In the genomic region with DNA sequence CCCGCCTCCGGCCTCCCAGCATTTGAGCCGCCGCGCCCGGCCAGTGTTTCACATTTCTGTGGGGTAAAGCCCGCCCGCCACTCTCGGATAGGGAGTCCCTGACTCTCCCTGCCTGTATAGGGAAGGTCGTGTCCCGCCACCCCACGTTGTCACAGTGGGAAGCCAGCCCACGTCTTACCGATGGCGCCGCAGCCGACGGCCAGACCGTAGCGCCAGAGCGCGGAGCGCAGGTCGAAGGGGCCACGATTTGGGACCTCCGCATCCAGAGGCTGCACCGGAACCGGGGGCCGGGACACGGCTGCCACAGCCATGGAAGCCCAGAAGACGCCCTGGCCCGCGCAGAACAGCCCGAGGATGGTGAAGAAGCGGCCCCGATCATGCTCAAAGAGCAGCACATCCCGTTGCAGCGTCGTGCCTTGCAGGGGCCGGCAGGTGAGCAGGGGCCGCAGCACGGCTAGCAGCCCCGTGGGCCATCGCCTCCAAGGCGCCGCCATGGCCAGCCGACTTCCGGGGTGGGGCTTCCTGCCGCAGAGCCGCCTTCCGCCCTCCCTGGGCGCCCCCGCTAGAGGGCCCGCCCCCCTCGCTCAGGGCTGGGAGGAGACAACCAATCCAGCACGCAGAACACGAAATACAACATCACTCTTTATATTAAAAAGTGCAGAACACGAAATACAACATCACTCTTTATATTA, we compare ENCODE assay signal across 8 cellular contexts. TPM values are rescaled to one million over a fixed set of nuclear protein-coding genes. Genes with fewer than 3 reads are reported as not detected.
DNase-seq lines count a peak whose midpoint lies in the region; ATAC-seq and TF ChIP-seq lines count a peak whose summit lies in the region.

A gene with protein sequence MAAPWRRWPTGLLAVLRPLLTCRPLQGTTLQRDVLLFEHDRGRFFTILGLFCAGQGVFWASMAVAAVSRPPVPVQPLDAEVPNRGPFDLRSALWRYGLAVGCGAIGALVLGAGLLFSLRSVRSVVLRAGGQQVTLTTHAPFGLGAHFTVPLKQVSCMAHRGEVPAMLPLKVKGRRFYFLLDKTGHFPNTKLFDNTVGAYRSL (minus strand): TSS at position 506 of the 692 bp plus-strand sequence. CDS start 12 bp downstream, at position 494.

- H2BK5ac ChIP-seq in trophoblast cell (ENCODE audit: low read depth, low read length, poor library complexity), result peak within 1 kb of the TSS; percentile 85

- no CpG with 5 or more reads among the region's 58 CpGs for WGBS in trophoblast cell (ENCODE audit: extremely low coverage, insufficient coverage, insufficient read length)
- 0 to 1% methylated on average over 12 to 30 of the region's 58 CpGs for WGBS in tibial nerve, 2 donors

- peaks cover 39% of the 10 kb centered on the region for H3K4me1 Mint-ChIP-seq in activated naive CD8-positive, alpha-beta T cell treated with anti-CD3 and anti-CD28 coated beads for 36 hours

- peak; percentile 82 for DNase-seq in G401 (ENCODE audit: low spot score)
- DNase-seq in HAP-1 (ENCODE audit: low spot score in 2 of 2), result peak; percentile 77 to 93
- peak; percentile 72 for DNase-seq in MV-4-11 (lab: John Stamatoyannopoulos, UW)
- DNase-seq in activated naive CD8-positive, alpha-beta T cell treated with anti-CD3 and anti-CD28 coated beads for 36 hours, result peak; percentile 93
- DNase-seq in Right ventricle myocardium superior, result peak; percentile 94
- DNase-seq in trophoblast cell, result peak; percentile 79 to 83
- DNase-seq in tibial nerve (ENCODE audit: low spot score in 2 of 2), result peak; percentile 79

- TF ChIP-seq CTCF in SU-DHL-6 (IDR thresholded peaks at IDR 0.05; ENCODE audit: insufficient read depth, low read length, poor library complexity, severe bottlenecking), result no peak
- TF ChIP-seq CTCF in tibial nerve (IDR thresholded peaks at IDR 0.05), result peak in 3 of 5 experiments; percentile 22 to 39 (median 32)

- H3K36me3 ChIP-seq in HAP-1 (replicated peaks), result peaks cover 72% of the 10 kb centered on the region
- peaks cover 19% of the 10 kb centered on the region for H3K36me3 ChIP-seq in SU-DHL-6 (ENCODE audit: low read length)
- H3K36me3 ChIP-seq in trophoblast cell (ENCODE audit: control insufficient read depth in 1 of 2, insufficient read depth in 2 of 2, low read length in 2 of 2), result peaks cover 47 to 54% of the 10 kb centered on the region in 2 experiments
- peaks cover 3 to 70% (median 25%) of the 10 kb centered on the region in 3 donors for H3K36me3 ChIP-seq in tibial nerve

- H4K12ac ChIP-seq in trophoblast cell (ENCODE audit: low read depth, low read length), result peak within 1 kb of the TSS; percentile 81

- TF ChIP-seq EP300 in tibial nerve (IDR thresholded peaks at IDR 0.05), result peak; percentile 62 to 86

- H3K79me2 ChIP-seq in SU-DHL-6 (ENCODE audit: insufficient read depth, low read length) (peaks cover 32% of the 10 kb centered on the region), trophoblast cell (ENCODE audit: control insufficient read depth, insufficient read depth, low read length, poor library complexity) (peaks cover 20% of the 10 kb centered on the region)

- H2BK12ac ChIP-seq in trophoblast cell (ENCODE audit: low read length), result peak within 1 kb of the TSS; percentile 68

- intact Hi-C loops in Right ventricle myocardium superior (cut with DNase I), result no loop called here

- peak within 1 kb of the TSS; percentile 93 for H3K27ac Mint-ChIP-seq in activated naive CD8-positive, alpha-beta T cell treated with anti-CD3 and anti-CD28 coated beads for 36 hours

- peak within 1 kb of the TSS; percentile 90 for H4K91ac ChIP-seq in trophoblast cell (ENCODE audit: low read depth, low read length)

- peaks cover 14% of the 10 kb centered on the region for H3K79me1 ChIP-seq in trophoblast cell (ENCODE audit: low read length)

- H3K9ac ChIP-seq in SU-DHL-6 (ENCODE audit: low read length), result peak within 1 kb of the TSS; percentile 96
- H3K9ac ChIP-seq in trophoblast cell (ENCODE audit: low read length), result peak within 1 kb of the TSS; percentile 81

- no peaks in the 10 kb centered on the region for H3K9me2 ChIP-seq in SU-DHL-6 (replicated peaks; ENCODE audit: insufficient read depth, low read length)

- peak within 1 kb of the TSS; percentile 90 for H3K4ac ChIP-seq in trophoblast cell (ENCODE audit: low read depth, low read length)

- H3F3A ChIP-seq in SU-DHL-6 (ENCODE audit: insufficient read depth), result peaks cover 31% of the 10 kb centered on the region

- no peak within 1 kb of the TSS for H3K23ac ChIP-seq in trophoblast cell (ENCODE audit: low read length)

- peaks cover 40% of the 10 kb centered on the region for H3K36me3 Mint-ChIP-seq in activated naive CD8-positive, alpha-beta T cell treated with anti-CD3 and anti-CD28 coated beads for 36 hours

- peak within 1 kb of the TSS; percentile 92 for H3K14ac ChIP-seq in trophoblast cell (ENCODE audit: low read length)

- peak within 1 kb of the TSS; percentile 88 for H3K4me2 ChIP-seq in SU-DHL-6 (ENCODE audit: low read depth, low read length, poor library complexity, severe bottlenecking)
- peak within 1 kb of the TSS; percentile 70 for H3K4me2 ChIP-seq in trophoblast cell (ENCODE audit: low read length)

- no peaks in the 10 kb centered on the region for H3K9me3 ChIP-seq in HAP-1
- H3K9me3 ChIP-seq in SU-DHL-6 (ENCODE audit: insufficient read depth, low read length), result no peaks in the 10 kb centered on the region
- peaks cover 2% of the 10 kb centered on the region for H3K9me3 ChIP-seq in trophoblast cell (ENCODE audit: insufficient read depth, low read depth, low read length)
- no peaks in the 10 kb centered on the region for H3K9me3 ChIP-seq in tibial nerve

- H4K20me1 ChIP-seq in SU-DHL-6 (ENCODE audit: low read depth, low read length), result no peaks in the 10 kb centered on the region

- H3K4me1 ChIP-seq in HAP-1 (peaks cover 7% of the 10 kb centered on the region), trophoblast cell (ENCODE audit: control insufficient read depth in 1 of 2, insufficient read depth in 2 of 2, low read length in 2 of 2) (peaks cover 9% of the 10 kb centered on the region in 2 experiments), tibial nerve (peaks cover 0 to 48% (median 32%) of the 10 kb centered on the region in 4 donors)

- ATAC-seq in Right ventricle myocardium superior (ENCODE audit: poor library complexity), result peak; percentile 89

- H3K27me3 Mint-ChIP-seq in activated naive CD8-positive, alpha-beta T cell treated with anti-CD3 and anti-CD28 coated beads for 36 hours, result no peaks in the 10 kb centered on the region

- peak within 1 kb of the TSS; percentile 38 for H2AFZ ChIP-seq in SU-DHL-6 (ENCODE audit: low read depth, low read length, severe bottlenecking)
- peak within 1 kb of the TSS; percentile 73 for H2AFZ ChIP-seq in trophoblast cell (ENCODE audit: insufficient read depth, low read length, poor library complexity)

- H3K27ac ChIP-seq in SU-DHL-6 (ENCODE audit: low read depth, low read length) (peak within 1 kb of the TSS; percentile 61), trophoblast cell (ENCODE audit: low read depth, low read length) (peak within 1 kb of the TSS; percentile 86), tibial nerve (peak within 1 kb of the TSS; percentile 63 to 90 (median 86))

- H3K4me3 ChIP-seq in HAP-1 (peak within 1 kb of the TSS; percentile 87), SU-DHL-6 (ENCODE audit: insufficient read depth, low read length, poor library complexity, severe bottlenecking) (peak within 1 kb of the TSS; percentile 81), trophoblast cell (ENCODE audit: low read depth, low read length) (peak within 1 kb of the TSS; percentile 86), tibial nerve (peak within 1 kb of the TSS; percentile 69 to 92 (median 81))

- H3K27me3 ChIP-seq in HAP-1 (ENCODE audit: low read depth) (no peaks in the 10 kb centered on the region), SU-DHL-6 (ENCODE audit: low read length) (no peaks in the 10 kb centered on the region), trophoblast cell (ENCODE audit: insufficient read depth, low read length) (no peaks in the 10 kb centered on the region), tibial nerve (no peaks in the 10 kb centered on the region)

- H2AK5ac ChIP-seq in trophoblast cell (ENCODE audit: low read length), result peak within 1 kb of the TSS; percentile 75

- H3K18ac ChIP-seq in trophoblast cell (ENCODE audit: low read length), result peak within 1 kb of the TSS; percentile 95

- peak within 1 kb of the TSS; percentile 86 for H2BK120ac ChIP-seq in trophoblast cell (ENCODE audit: insufficient read depth, low read length, poor library complexity)

- peak within 1 kb of the TSS; percentile 98 for H4K8ac ChIP-seq in trophoblast cell (ENCODE audit: low read depth, low read length)

- peak in 1 of 2 donors; percentile 72 for TF ChIP-seq POLR2A in tibial nerve (IDR thresholded peaks at IDR 0.05)

- H3K4me3 Mint-ChIP-seq in activated naive CD8-positive, alpha-beta T cell treated with anti-CD3 and anti-CD28 coated beads for 36 hours, result peak within 1 kb of the TSS; percentile 92

- in situ Hi-C loops in G401 (cut with HindIII; ENCODE audit: low sequenced_read_pairs) (no loop called here), HAP-1 (cut with MboI; ENCODE audit: low sequenced_read_pairs) (no loop called here)

- no peaks in the 10 kb centered on the region for H3K9me3 Mint-ChIP-seq in activated naive CD8-positive, alpha-beta T cell treated with anti-CD3 and anti-CD28 coated beads for 36 hours

RNA-seq across cellular contexts. Expression of the gene that starts here (rescaled TPM):
- 52.9 and 55.5 TPM in 2 replicates for total RNA-seq in G401 (2014; rRNA removed; shearing (Covaris generic))
- 1 to 10 TPM; 9.4 to 10.0 TPM for total RNA-seq in activated naive CD8-positive, alpha-beta T cell treated with anti-CD3 and anti-CD28 coated beads for 36 hours
- 17.4 TPM for total RNA-seq in Right ventricle myocardium superior
- 28.3 and 29.0 TPM in 2 replicates for polyA plus RNA-seq in trophoblast cell (2013)
- 10 to 100 TPM; 22.9 to 40.4 (median 31.3) TPM for total RNA-seq in tibial nerve

Comparison
In these comparisons a context has a peak if more than half of its experiments do, and no peak if none do; other contexts are left out.
1. Peak in every context shown above with its lines: DNase-seq, ATAC-seq, H3K4me3 ChIP-seq and H3K27ac ChIP-seq.